ENCODE assay signal across 14 cellular contexts in genomic region chr20:10079964-10080363, GRCh38. TPM values are rescaled to one million over a fixed set of nuclear protein-coding genes. Genes with fewer than 3 reads are reported as not detected.
DNase-seq lines count a peak whose midpoint lies in the region; ATAC-seq and TF ChIP-seq lines count a peak whose summit lies in the region.
"Had no signal": no experiment of that assay in that cellular context is flagged by ENCODE, and none has a peak within 500 bp of the region (broad histone marks: within the 10 kb centered on the region; RNA-seq: fewer than 3 reads in every experiment).

No MANE protein-coding gene starts in this region.

- H3K27ac ChIP-seq in mesenchymal stem cell (ENCODE audit: low read length, poor library complexity, severe bottlenecking): no peak overlapping the region
- H3K27ac ChIP-seq: BLaER1 treated with 17β-estradiol and CSF1 and Interleukin-3, amounts not matched to agents 10 nM and 100 nM; parathyroid adenoma; thyroid gland; WERI-Rb-1 had no signal

- no peak overlapping the region for H3K4me2 ChIP-seq in mesenchymal stem cell (ENCODE audit: low read length, poor library complexity, severe bottlenecking)
- H3K4me2 ChIP-seq: BLaER1 treated with 17β-estradiol and CSF1 and Interleukin-3, amounts not matched to agents 10 nM and 100 nM had no signal

- no peak overlapping the region for H4K91ac ChIP-seq in mesenchymal stem cell (ENCODE audit: low read length)

- ATAC-seq in GM21576 (IDR thresholded peaks at IDR 0.05; ENCODE audit: unreplicated experiment): no peak
- ATAC-seq: activated naive CD4-positive, alpha-beta T cell treated with anti-CD3 and anti-CD28 coated beads, Interleukin-2, amount 50 U/mL, for 72 hours had no signal

- no peaks in the 10 kb centered on the region for H3K27me3 ChIP-seq in mesenchymal stem cell (ENCODE audit: control insufficient read depth in 1 of 2, insufficient read depth in 1 of 2, low read length in 2 of 2)
- H3K27me3 ChIP-seq: BLaER1 treated with 17β-estradiol and CSF1 and Interleukin-3, amounts not matched to agents 10 nM and 100 nM; esophagus squamous epithelium; thyroid gland had no signal

- H3K9me3 Mint-ChIP-seq in activated T-helper 1 cell treated with anti-CD3 and anti-CD28 coated beads, Interleukin-12 subunit alpha, Interleukin-12 subunit beta, Interleukin-2, Interleukin-4 antibody, amounts not matched to agents 30 ng/mL and 10 ng/mL and 1 ng/mL, durations not matched to agents 14 hours and 24 hours and 36 hours: no peaks in the 10 kb centered on the region
- H3K9me3 Mint-ChIP-seq: activated naive CD4-positive, alpha-beta T cell treated with anti-CD3 and anti-CD28 coated beads, Interleukin-2, amount 50 U/mL, for 72 hours had no signal

- H3K36me3 Mint-ChIP-seq in activated T-helper 1 cell treated with anti-CD3 and anti-CD28 coated beads, Interleukin-12 subunit alpha, Interleukin-12 subunit beta, Interleukin-2, Interleukin-4 antibody, amounts not matched to agents 30 ng/mL and 10 ng/mL and 1 ng/mL, durations not matched to agents 14 hours and 24 hours and 36 hours (ENCODE audit: low read depth): no peaks in the 10 kb centered on the region
- H3K36me3 Mint-ChIP-seq: activated naive CD4-positive, alpha-beta T cell treated with anti-CD3 and anti-CD28 coated beads, Interleukin-2, amount 50 U/mL, for 72 hours had no signal

- H3K27ac Mint-ChIP-seq in activated T-helper 1 cell treated with anti-CD3 and anti-CD28 coated beads, Interleukin-12 subunit alpha, Interleukin-12 subunit beta, Interleukin-2, Interleukin-4 antibody, amounts not matched to agents 30 ng/mL and 10 ng/mL and 1 ng/mL, durations not matched to agents 14 hours and 24 hours and 36 hours: no peak overlapping the region
- H3K27ac Mint-ChIP-seq: activated naive CD4-positive, alpha-beta T cell treated with anti-CD3 and anti-CD28 coated beads, Interleukin-2, amount 50 U/mL, for 72 hours had no signal

- no peak overlapping the region for H2BK120ac ChIP-seq in mesenchymal stem cell (ENCODE audit: low read depth, low read length)

- H2BK12ac ChIP-seq in mesenchymal stem cell (ENCODE audit: low read length in 2 of 2): no peak overlapping the region

- no peaks in the 10 kb centered on the region for H3K9me3 ChIP-seq in mesenchymal stem cell (ENCODE audit: control insufficient read depth, low read length)
- H3K9me3 ChIP-seq: esophagus squamous epithelium, thyroid gland had no signal

- intact Hi-C loops in activated T-helper 1 cell treated with anti-CD3 and anti-CD28 coated beads, Interleukin-12 subunit alpha, Interleukin-12 subunit beta, Interleukin-2, Interleukin-4 antibody, amounts not matched to agents 30 ng/mL and 10 ng/mL and 1 ng/mL, durations not matched to agents 14 hours and 24 hours and 36 hours (cut with micrococcal nuclease): no loop called here

- H3K4ac ChIP-seq in mesenchymal stem cell (ENCODE audit: low read depth in 1 of 2, low read length in 2 of 2): no peak overlapping the region

- H2BK5ac ChIP-seq in mesenchymal stem cell (ENCODE audit: low read depth, low read length, poor library complexity, severe bottlenecking): no peak overlapping the region

- H3K36me3 ChIP-seq in mesenchymal stem cell (ENCODE audit: control insufficient read depth in 1 of 2, insufficient read depth in 2 of 2, low read depth in 1 of 2, low read length in 2 of 2): no peaks in the 10 kb centered on the region
- H3K36me3 ChIP-seq: BLaER1 treated with 17β-estradiol and CSF1 and Interleukin-3, amounts not matched to agents 10 nM and 100 nM; esophagus squamous epithelium; thyroid gland; WERI-Rb-1 had no signal

- H4K8ac ChIP-seq in mesenchymal stem cell (ENCODE audit: low read length): no peak overlapping the region

- H3K18ac ChIP-seq in mesenchymal stem cell (ENCODE audit: low read depth in 1 of 2, low read length in 2 of 2): no peak overlapping the region

- TF ChIP-seq CTCF in AG09309 (IDR thresholded peaks at IDR 0.05; ENCODE audit: control insufficient read depth, insufficient read depth, low read depth, low read length, missing control alignments): no peak

- H3K4me3 Mint-ChIP-seq in activated T-helper 1 cell treated with anti-CD3 and anti-CD28 coated beads, Interleukin-12 subunit alpha, Interleukin-12 subunit beta, Interleukin-2, Interleukin-4 antibody, amounts not matched to agents 30 ng/mL and 10 ng/mL and 1 ng/mL, durations not matched to agents 14 hours and 24 hours and 36 hours: no peak overlapping the region

- H3K4me3 ChIP-seq in AG09309 (ENCODE audit: control insufficient read depth, low read depth, low read length): no peak overlapping the region
- no peak overlapping the region for H3K4me3 ChIP-seq in mesenchymal stem cell (ENCODE audit: insufficient read depth in 1 of 2, low read depth in 1 of 2, low read length in 2 of 2)
- H3K4me3 ChIP-seq: BLaER1 treated with 17β-estradiol and CSF1 and Interleukin-3, amounts not matched to agents 10 nM and 100 nM; esophagus squamous epithelium; thyroid gland had no signal

- H3K4me1 ChIP-seq in mesenchymal stem cell (ENCODE audit: control insufficient read depth, insufficient read depth, low read depth, low read length): no peaks in the 10 kb centered on the region
- H3K4me1 ChIP-seq: thyroid gland had no signal

- no peak overlapping the region for H3K23ac ChIP-seq in mesenchymal stem cell (ENCODE audit: low read length in 2 of 2)

- H2AK5ac ChIP-seq in mesenchymal stem cell (ENCODE audit: low read length, severe bottlenecking): no peak overlapping the region

- no peak overlapping the region for H3K14ac ChIP-seq in mesenchymal stem cell (ENCODE audit: low read length in 2 of 2)

- no peak overlapping the region for H3K9ac ChIP-seq in mesenchymal stem cell (ENCODE audit: low read length)
- H3K9ac ChIP-seq: BLaER1 treated with 17β-estradiol and CSF1 and Interleukin-3, amounts not matched to agents 10 nM and 100 nM; parathyroid adenoma had no signal

- DNase-seq in AG09309 (ENCODE audit: low read depth) (peak; percentile 85), MV-4-11 (lab: John Stamatoyannopoulos, UW) (peak; percentile 17), epidermal melanocyte (ENCODE audit: insufficient read length, low spot score) (peak; percentile 27), mesenchymal stem cell (peak; percentile 18), NCI-H69 (lab: John Stamatoyannopoulos, UW) (no peak), T-helper 1 cell (no peak)
- DNase-seq in activated T-helper 1 cell treated with anti-CD3 and anti-CD28 coated beads, Interleukin-12 subunit alpha, Interleukin-12 subunit beta, Interleukin-2, Interleukin-4 antibody, amounts not matched to agents 30 ng/mL and 10 ng/mL and 1 ng/mL, durations not matched to agents 14 hours and 24 hours and 36 hours (ENCODE audit: low spot score): no peak
- DNase-seq: esophagus squamous epithelium, WERI-Rb-1 had no signal

- no peaks in the 10 kb centered on the region for H3K79me1 ChIP-seq in mesenchymal stem cell (replicated peaks; ENCODE audit: low read length, poor library complexity, severe bottlenecking)

- H3K4me1 Mint-ChIP-seq in activated T-helper 1 cell treated with anti-CD3 and anti-CD28 coated beads, Interleukin-12 subunit alpha, Interleukin-12 subunit beta, Interleukin-2, Interleukin-4 antibody, amounts not matched to agents 30 ng/mL and 10 ng/mL and 1 ng/mL, durations not matched to agents 14 hours and 24 hours and 36 hours (ENCODE audit: low read depth): no peaks in the 10 kb centered on the region

- peaks cover 5% of the 10 kb centered on the region for H3K27me3 Mint-ChIP-seq in activated T-helper 1 cell treated with anti-CD3 and anti-CD28 coated beads, Interleukin-12 subunit alpha, Interleukin-12 subunit beta, Interleukin-2, Interleukin-4 antibody, amounts not matched to agents 30 ng/mL and 10 ng/mL and 1 ng/mL, durations not matched to agents 14 hours and 24 hours and 36 hours (ENCODE audit: insufficient read depth)

- no peak overlapping the region for H2BK15ac ChIP-seq in mesenchymal stem cell (ENCODE audit: low read depth, poor library complexity, severe bottlenecking)

- H2AFZ ChIP-seq in mesenchymal stem cell (ENCODE audit: low read depth, low read length): no peak overlapping the region
- H2AFZ ChIP-seq: parathyroid adenoma had no signal

RNA-seq across cellular contexts. Expression of gene ANKEF1, which starts 45.2 kb away (rescaled TPM):
- 0.69 TPM for polyA plus RNA-seq in mesenchymal stem cell (2013, experiment 1 of 2)
- polyA plus RNA-seq in mesenchymal stem cell (2013, experiment 2 of 2): 0.77 TPM
- 0.26 and 0.32 TPM in 2 replicates for total RNA-seq in activated T-helper 1 cell treated with anti-CD3 and anti-CD28 coated beads, Interleukin-12 subunit alpha, Interleukin-12 subunit beta, Interleukin-2, Interleukin-4 antibody, amounts not matched to agents 30 ng/mL and 10 ng/mL and 1 ng/mL, durations not matched to agents 14 hours and 24 hours and 36 hours

Comparison
In these comparisons a context has a peak if more than half of its experiments do, and no peak if none do; other contexts are left out.
1. DNase-seq: peak in AG09309 (single experiment), MV-4-11 (single experiment), epidermal melanocyte (single experiment) and mesenchymal stem cell (single experiment); none in activated T-helper 1 cell treated with anti-CD3 and anti-CD28 coated beads, Interleukin-12 subunit alpha, Interleukin-12 subunit beta, Interleukin-2, Interleukin-4 antibody, amounts not matched to agents 30 ng/mL and 10 ng/mL and 1 ng/mL, durations not matched to agents 14 hours and 24 hours and 36 hours (single experiment), NCI-H69 (single experiment) and T-helper 1 cell (0 of 5).